9 cellular contexts compared by ENCODE assay signal in genomic region chr19:17860993-17861360, GRCh38. TPM values are rescaled to one million over a fixed set of nuclear protein-coding genes. Genes with fewer than 3 reads are reported as not detected.
DNase-seq lines count a peak whose midpoint lies in the region; ATAC-seq, FAIRE-seq and TF ChIP-seq lines count a peak whose summit lies in the region.
"Had no signal": no experiment of that assay in that cellular context is flagged by ENCODE, and none has a peak within 500 bp of the region (broad histone marks: within the 10 kb centered on the region; RNA-seq: fewer than 3 reads in every experiment).

No MANE protein-coding gene starts in this region.

- no peak for FAIRE-seq in A549 (lab: Jason Lieb, UNC)

- no peak for TF ChIP-seq EP300 in A549 (IDR thresholded peaks at IDR 0.05)

- H3K27ac Mint-ChIP-seq in IgD-negative memory B cell (peak overlapping the region; percentile 80 to 98 (median 81)), MCF 10A (ENCODE audit: low read depth, unreplicated experiment) (peak overlapping the region; percentile 99)

- H3K27ac ChIP-seq in A549: peak overlapping the region; percentile 99 to 100

- no peak for TF ChIP-seq RAD21 in A549 (conservative IDR thresholded peaks at IDR 0.05 in 1 of 2, IDR thresholded peaks at IDR 0.05 in 1 of 2)

- WGBS in A549 (ENCODE audit: missing lambda C conversion rate): 0% methylated on average over 6 of the region's 7 CpGs

- DNase-seq in A549 (ENCODE audit: low read depth in 1 of 2, low spot score in 1 of 2) (no peak), MCF 10A (ENCODE audit: unreplicated experiment) (peak; percentile 12), amniotic stem cell (lab: John Stamatoyannopoulos, UW) (no peak), ACHN (no peak)
- DNase-seq in stimulated activated CD4-positive, alpha-beta T cell treated with anti-CD3 and anti-CD28 coated beads, Interleukin-4, amount 100 ng/mL, for 24 hours: no peak
- DNase-seq: NCI-H1436 had no signal

- H3K4me1 ChIP-seq in A549 (peaks cover 42% of the 10 kb centered on the region), mononuclear cell (ENCODE audit: insufficient read depth, low read length) (peaks cover 21% of the 10 kb centered on the region)

- intact Hi-C loops in MCF 10A (cut with micrococcal nuclease): no loop called here

- H3K9me3 Mint-ChIP-seq in IgD-negative memory B cell: no peaks in the 10 kb centered on the region
- H3K9me3 Mint-ChIP-seq in MCF 10A (ENCODE audit: unreplicated experiment): no peaks in the 10 kb centered on the region

- peaks cover 3% of the 10 kb centered on the region for H3K36me3 Mint-ChIP-seq in IgD-negative memory B cell
- peaks cover 66% of the 10 kb centered on the region for H3K36me3 Mint-ChIP-seq in MCF 10A (ENCODE audit: insufficient read depth, unreplicated experiment)

- H3K4me2 ChIP-seq in A549: peak overlapping the region; percentile 74

- H3K4me3 ChIP-seq in A549 (peak overlapping the region; percentile 99), mononuclear cell (ENCODE audit: low read length) (peak overlapping the region; percentile 99)

- no peaks in the 10 kb centered on the region for H3K27me3 Mint-ChIP-seq in IgD-negative memory B cell
- H3K27me3 Mint-ChIP-seq in MCF 10A (ENCODE audit: insufficient read depth, unreplicated experiment): no peaks in the 10 kb centered on the region

- TF ChIP-seq CTCF in A549 (IDR thresholded peaks at IDR 0.05) (no peak), MCF 10A (IDR thresholded peaks at IDR 0.05; ENCODE audit: unreplicated experiment) (no peak)

- no peak for TF ChIP-seq POLR2A in A549 (IDR thresholded peaks at IDR 0.05; ENCODE audit: low read length)

- H3K9me3 ChIP-seq in A549 (no peaks in the 10 kb centered on the region), mononuclear cell (ENCODE audit: low read depth, low read length) (no peaks in the 10 kb centered on the region)

- H3K4me3 Mint-ChIP-seq in IgD-negative memory B cell (peak overlapping the region; percentile 86 to 100 (median 98)), MCF 10A (ENCODE audit: unreplicated experiment) (peak overlapping the region; percentile 98)

- POLR2A ChIA-PET in A549 (lab: Yijun Ruan, JAX): interaction anchor here (1.3 to 1.9 kb wide), 2 partner anchors 9 to 136 kb away, joined by 5 to 7 read pairs; no protein-coding TSS in a partner anchor
- POLR2A ChIA-PET in MCF 10A (lab: Yijun Ruan, JAX): interaction anchor here (0.7 to 4.2 kb wide), 16 partner anchors 9 to 636 kb away, joined by 3 to 223 read pairs (median 4); partner anchors contain the start of genes CCDC124, DDA1 and SLC5A5

- in situ Hi-C loops in ACHN (cut with HindIII; ENCODE audit: low pct_ligation_motif_present, low pct_unique_long_range_greater_than_20kb, low sequenced_read_pairs): no loop called here

- H3K4me1 Mint-ChIP-seq in IgD-negative memory B cell: peaks cover 11 to 27% (median 23%) of the 10 kb centered on the region in 3 donors
- peaks cover 27% of the 10 kb centered on the region for H3K4me1 Mint-ChIP-seq in MCF 10A (ENCODE audit: insufficient read depth, unreplicated experiment)

- no TSS peak for BruUV-seq in MCF 10A (replicated peaks; lab: Mats Ljungman, UMichigan)

- CTCF ChIA-PET in A549 (lab: Yijun Ruan, JAX) (interaction anchor here (0.9 to 4.4 kb wide), 3 partner anchors 9 to 77 kb away, joined by 3 to 42 read pairs (median 9); partner anchors contain the start of gene CCDC124), MCF 10A (lab: Yijun Ruan, JAX) (interaction anchor here (0.9 to 5.0 kb wide), 5 partner anchors 9 to 139 kb away, joined by 3 to 58 read pairs (median 6); partner anchors contain the start of genes CCDC124 and SLC5A5)

- H3K27me3 ChIP-seq in mononuclear cell (ENCODE audit: insufficient read depth, low read length): no peaks in the 10 kb centered on the region

- ATAC-seq in A549 (no peak), GM19324 (IDR thresholded peaks at IDR 0.05; ENCODE audit: low FRiP score, unreplicated experiment) (no peak)

TF ChIP-seq in A549, 52 proteins besides CTCF, POLR2A, EP300 and RAD21:
- TF ChIP-seq HEYL (CRISPR knock-in tag; IDR thresholded peaks at IDR 0.05) (no peak), JUN (IDR thresholded peaks at IDR 0.05) (no peak)
- TF ChIP-seq, protein P1, sequence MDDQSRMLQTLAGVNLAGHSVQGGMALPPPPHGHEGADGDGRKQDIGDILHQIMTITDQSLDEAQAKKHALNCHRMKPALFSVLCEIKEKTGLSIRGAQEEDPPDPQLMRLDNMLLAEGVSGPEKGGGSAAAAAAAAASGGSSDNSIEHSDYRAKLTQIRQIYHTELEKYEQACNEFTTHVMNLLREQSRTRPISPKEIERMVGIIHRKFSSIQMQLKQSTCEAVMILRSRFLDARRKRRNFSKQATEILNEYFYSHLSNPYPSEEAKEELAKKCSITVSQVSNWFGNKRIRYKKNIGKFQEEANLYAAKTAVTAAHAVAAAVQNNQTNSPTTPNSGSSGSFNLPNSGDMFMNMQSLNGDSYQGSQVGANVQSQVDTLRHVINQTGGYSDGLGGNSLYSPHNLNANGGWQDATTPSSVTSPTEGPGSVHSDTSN (IDR thresholded peaks at IDR 0.05): no peak

RNA-seq across cellular contexts. Expression of gene RPL18A, which starts 1.3 kb away (rescaled TPM):
- polyA plus RNA-seq in A549 (2011; rRNA removed) (624 and 696 TPM in 2 replicates), A549 (2017; fragmentation: RNase III; extraction: RNeasy Plus Mini Kit Qiagen cat#74134 plus additional on column Dnase treatment) (1,807 to 1,898 TPM (median 1,812 TPM) in 3 replicates), IgD-negative memory B cell (5,234 TPM)
- polyA plus RNA-seq in A549 (2012; cell fraction: cytosol; rRNA removed): 1,715 and 1,844 TPM in 2 replicates
- 964 and 1,082 TPM in 2 replicates for polyA plus RNA-seq in A549 (2012; cell fraction: nucleus; rRNA removed)
- 268 and 275 TPM in 2 replicates for polyA minus RNA-seq in A549 (2011; rRNA and poly(A)+ RNA removed)
- total RNA-seq in MCF 10A (2022) (3,250 and 3,372 TPM in 2 replicates), mononuclear cell (1,903 TPM)

RNA-seq across cellular contexts. Expression of gene SLC5A5, which starts 10.8 kb away (rescaled TPM):
- 0.25 TPM in 2 replicates for polyA plus RNA-seq in A549 (2011; rRNA removed)
- polyA plus RNA-seq in A549 (2012; cell fraction: cytosol; rRNA removed): 0.08 and 0.09 TPM in 2 replicates
- polyA plus RNA-seq in A549 (2012; cell fraction: nucleus; rRNA removed): 0.29 and 0.44 TPM in 2 replicates
- 0.06 to 0.20 TPM (median 0.13 TPM) in 3 replicates for polyA plus RNA-seq in A549 (2017; fragmentation: RNase III; extraction: RNeasy Plus Mini Kit Qiagen cat#74134 plus additional on column Dnase treatment)
- 0.58 TPM in 2 replicates for polyA minus RNA-seq in A549 (2011; rRNA and poly(A)+ RNA removed)
- not detected for polyA plus RNA-seq in IgD-negative memory B cell
- total RNA-seq in MCF 10A (2022): not detected in 2 replicates
- total RNA-seq in mononuclear cell: 0.21 TPM

RNA-seq across cellular contexts. Expression of gene JAK3, which starts 13.2 kb away (rescaled TPM):
- polyA plus RNA-seq in A549 (2011; rRNA removed) (0.89 and 1.2 TPM in 2 replicates), A549 (2017; fragmentation: RNase III; extraction: RNeasy Plus Mini Kit Qiagen cat#74134 plus additional on column Dnase treatment) (0.24 to 0.40 TPM (median 0.31 TPM) in 3 replicates), IgD-negative memory B cell (56.3 TPM)
- 0.26 and 0.38 TPM in 2 replicates for polyA plus RNA-seq in A549 (2012; cell fraction: cytosol; rRNA removed)
- 0.91 and 0.95 TPM in 2 replicates for polyA plus RNA-seq in A549 (2012; cell fraction: nucleus; rRNA removed)
- 2.6 and 2.8 TPM in 2 replicates for polyA minus RNA-seq in A549 (2011; rRNA and poly(A)+ RNA removed)
- total RNA-seq in MCF 10A (2022) (not detected in 2 replicates), mononuclear cell (61.1 TPM)

RNA-seq across cellular contexts. Expression of gene INSL3, which starts 39.7 kb away (rescaled TPM):
- polyA plus RNA-seq in A549 (2011; rRNA removed) (0.27 and 1.2 TPM in 2 replicates), A549 (2017; fragmentation: RNase III; extraction: RNeasy Plus Mini Kit Qiagen cat#74134 plus additional on column Dnase treatment) (0.25 to 0.32 TPM (median 0.28 TPM) in 3 replicates), IgD-negative memory B cell (1.7 TPM)
- 0.13 and 0.49 TPM in 2 replicates for polyA plus RNA-seq in A549 (2012; cell fraction: cytosol; rRNA removed)
- polyA plus RNA-seq in A549 (2012; cell fraction: nucleus; rRNA removed): 0.58 TPM in 1 of 2 replicates, not detected in the other
- 1.5 TPM in 1 of 2 replicates, not detected in the other for polyA minus RNA-seq in A549 (2011; rRNA and poly(A)+ RNA removed)
- total RNA-seq in MCF 10A (2022) (not detected in 2 replicates), mononuclear cell (0.52 TPM)

Comparison
In these comparisons a context has a peak if more than half of its experiments do, and no peak if none do; other contexts are left out.
1. RNA of gene JAK3, which starts 13.2 kb away (total RNA-seq): 61.1 TPM in mononuclear cell (single experiment); not detected in MCF 10A; every median in the first group is over 10 times any median in the second.